ENCODE assay signal across 1 cellular context in genomic region chr1:187621961-187622360, GRCh38.
TF ChIP-seq lines count a peak whose summit lies in the region.

No MANE protein-coding gene starts in this region.

TF ChIP-seq in GM23338, 12 proteins besides CTCF, POLR2A, EP300 and RAD21 (continued from another document):
- TF ChIP-seq ZNF462 (CRISPR knock-in tag; IDR thresholded peaks at IDR 0.05), result no peak
- no peak for TF ChIP-seq NANOG (IDR thresholded peaks at IDR 0.05; ENCODE audit: borderline replicate concordance)
- no peak for TF ChIP-seq EZH2 (IDR thresholded peaks at IDR 0.05; ENCODE audit: low read depth, unreplicated experiment)
- no peak for TF ChIP-seq REST (IDR thresholded peaks at IDR 0.05; ENCODE audit: unreplicated experiment)
- no peak for TF ChIP-seq POLR2AphosphoS5 (IDR thresholded peaks at IDR 0.05; ENCODE audit: low read depth)
